ENCODE assay signal across 1 cellular context in the genomic region with DNA sequence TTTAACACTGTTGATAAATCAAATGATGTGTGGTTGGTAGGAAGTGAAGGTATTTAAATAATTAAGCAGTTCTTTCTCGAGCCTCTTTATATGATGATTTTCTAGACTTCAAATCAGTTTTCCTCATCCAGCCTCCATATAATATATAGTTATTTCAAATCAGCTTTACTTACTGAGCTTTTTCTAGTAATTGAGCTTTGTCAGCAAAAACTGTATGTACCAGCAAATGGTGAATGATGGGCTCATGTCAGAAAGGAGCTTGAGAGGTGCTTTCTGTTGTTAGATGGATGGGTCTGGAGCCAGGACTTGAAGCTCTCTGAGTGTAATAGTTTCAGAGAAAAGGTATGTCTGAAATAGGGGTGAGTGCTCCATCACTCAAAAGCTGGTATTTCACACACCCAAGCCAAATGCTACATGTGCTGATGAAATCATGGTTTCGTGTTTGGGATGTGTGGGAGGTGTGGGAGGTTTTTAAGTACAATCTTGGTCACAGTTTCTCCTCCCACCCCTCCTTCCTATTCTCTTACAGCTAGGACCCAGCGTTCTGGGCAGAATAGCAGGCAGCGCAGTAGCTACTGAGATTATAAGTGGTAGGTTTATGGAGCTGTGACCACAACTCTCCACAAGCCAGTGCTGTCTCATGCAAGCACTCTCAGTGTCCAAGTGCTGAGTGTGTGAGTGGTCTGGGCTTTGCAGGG.
TF ChIP-seq lines count a peak whose summit lies in the region.

No MANE protein-coding gene starts in this region.

TF ChIP-seq in K562, 482 proteins besides CTCF, POLR2A, EP300 and RAD21 (continued from another document):
- TF ChIP-seq, protein P1, sequence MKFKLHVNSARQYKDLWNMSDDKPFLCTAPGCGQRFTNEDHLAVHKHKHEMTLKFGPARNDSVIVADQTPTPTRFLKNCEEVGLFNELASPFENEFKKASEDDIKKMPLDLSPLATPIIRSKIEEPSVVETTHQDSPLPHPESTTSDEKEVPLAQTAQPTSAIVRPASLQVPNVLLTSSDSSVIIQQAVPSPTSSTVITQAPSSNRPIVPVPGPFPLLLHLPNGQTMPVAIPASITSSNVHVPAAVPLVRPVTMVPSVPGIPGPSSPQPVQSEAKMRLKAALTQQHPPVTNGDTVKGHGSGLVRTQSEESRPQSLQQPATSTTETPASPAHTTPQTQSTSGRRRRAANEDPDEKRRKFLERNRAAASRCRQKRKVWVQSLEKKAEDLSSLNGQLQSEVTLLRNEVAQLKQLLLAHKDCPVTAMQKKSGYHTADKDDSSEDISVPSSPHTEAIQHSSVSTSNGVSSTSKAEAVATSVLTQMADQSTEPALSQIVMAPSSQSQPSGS (CRISPR knock-in tag; IDR thresholded peaks at IDR 0.05), result no peak
- peak; percentile 80 for TF ChIP-seq MAFK (IDR thresholded peaks at IDR 0.05; ENCODE audit: low read length)
- TF ChIP-seq TSC22D4 (tag; IDR thresholded peaks at IDR 0.05), result no peak
- peak; percentile 86 for TF ChIP-seq MAFF (IDR thresholded peaks at IDR 0.05; ENCODE audit: low read length)
TF ChIP-seq in K562: peak in this region for 5.
